ENCODE assay signal across 1 cellular context in the genomic region with DNA sequence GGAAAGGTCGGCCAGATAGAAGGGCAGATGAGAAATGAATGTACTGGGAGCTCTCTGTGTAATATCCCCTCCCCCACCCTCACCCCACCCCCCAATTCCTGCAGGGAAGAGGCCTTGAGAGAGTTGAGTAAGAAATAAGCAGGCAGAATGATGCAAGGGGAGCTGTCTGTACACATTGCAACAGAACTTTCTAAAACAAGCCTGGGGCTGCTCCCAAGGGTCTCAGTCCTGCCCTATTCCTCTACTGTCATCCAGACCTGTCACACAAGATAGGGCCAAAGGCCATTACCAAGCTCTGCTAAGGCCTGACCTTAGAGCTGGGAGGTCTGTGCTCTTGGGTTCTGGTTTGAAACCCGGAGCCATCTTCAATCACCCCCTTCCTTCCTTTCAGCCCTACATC.
TF ChIP-seq lines count a peak whose summit lies in the region.

No MANE protein-coding gene starts in this region.

TF ChIP-seq in HepG2, 621 proteins besides CTCF, POLR2A, EP300 and RAD21 (continued from another document and continues in another):
- TF ChIP-seq SRY (CRISPR knock-in tag; IDR thresholded peaks at IDR 0.05) (no peak), ZNF101 (CRISPR knock-in tag; IDR thresholded peaks at IDR 0.05; ENCODE audit: borderline replicate concordance, low read depth) (no peak), ZMYM3 (CRISPR knock-in tag; IDR thresholded peaks at IDR 0.05) (0 out of 2 replicates have a peak, but pooled peaks have one; percentile 23), KAT7 (CRISPR knock-in tag; IDR thresholded peaks at IDR 0.05; ENCODE audit: borderline replicate concordance) (peak; percentile 81), ZNF549 (CRISPR knock-in tag; IDR thresholded peaks at IDR 0.05) (no peak), SMAD3 (CRISPR knock-in tag; IDR thresholded peaks at IDR 0.05) (peak; percentile 87), ZNF713 (CRISPR knock-in tag; IDR thresholded peaks at IDR 0.05) (no peak), ZNF776 (CRISPR knock-in tag; IDR thresholded peaks at IDR 0.05) (no peak), ARHGAP35 (CRISPR knock-in tag; IDR thresholded peaks at IDR 0.05; ENCODE audit: borderline replicate concordance) (no peak), ZNF761 (CRISPR knock-in tag; conservative IDR thresholded peaks at IDR 0.05) (no peak), ZKSCAN1 (IDR thresholded peaks at IDR 0.05; ENCODE audit: low read length) (no peak), AKAP8 (CRISPR knock-in tag; IDR thresholded peaks at IDR 0.05) (no peak), KLF12 (CRISPR knock-in tag; IDR thresholded peaks at IDR 0.05; ENCODE audit: borderline replicate concordance) (no peak), ZSCAN31 (CRISPR knock-in tag; IDR thresholded peaks at IDR 0.05; ENCODE audit: low read depth) (no peak), ZNF619 (CRISPR knock-in tag; IDR thresholded peaks at IDR 0.05) (no peak), NR2F2 (IDR thresholded peaks at IDR 0.05; ENCODE audit: borderline replicate concordance, low read depth) (peak; percentile 77; the same call in 1 of the 2 replicates), HNRNPH1 (optimal IDR thresholded peaks at IDR 0.05; ENCODE audit: low read depth, low read length) (no peak), NFATC3 (CRISPR knock-in tag; IDR thresholded peaks at IDR 0.05) (no peak), TCF7L2 (IDR thresholded peaks at IDR 0.05; ENCODE audit: low read depth, low read length) (no peak), ETV6 (CRISPR knock-in tag; conservative IDR thresholded peaks at IDR 0.05) (no peak), NCOA1 (CRISPR knock-in tag; IDR thresholded peaks at IDR 0.05) (no peak), PAX8 (CRISPR knock-in tag; IDR thresholded peaks at IDR 0.05; ENCODE audit: borderline replicate concordance) (no peak), ZNF326 (CRISPR knock-in tag; IDR thresholded peaks at IDR 0.05; ENCODE audit: borderline replicate concordance) (no peak), RFX3 (CRISPR knock-in tag; IDR thresholded peaks at IDR 0.05) (no peak), NFE2L1 (CRISPR knock-in tag; IDR thresholded peaks at IDR 0.05; ENCODE audit: borderline replicate concordance) (no peak), YEATS2 (CRISPR knock-in tag; IDR thresholded peaks at IDR 0.05; ENCODE audit: borderline replicate concordance) (peak; percentile 45; the same call in 1 of the 2 replicates), CHD4 (IDR thresholded peaks at IDR 0.05; ENCODE audit: borderline replicate concordance, low read length) (no peak), RORA (CRISPR knock-in tag; IDR thresholded peaks at IDR 0.05) (no peak), NFKBIZ (CRISPR knock-in tag; IDR thresholded peaks at IDR 0.05) (peak; percentile 89; the same call in 1 of the 2 replicates), ZNF749 (CRISPR knock-in tag; IDR thresholded peaks at IDR 0.05; ENCODE audit: borderline replicate concordance) (no peak), GATAD2A (CRISPR knock-in tag; IDR thresholded peaks at IDR 0.05) (peak; percentile 96), KDM5A (IDR thresholded peaks at IDR 0.05; ENCODE audit: borderline replicate concordance, low read length) (no peak), GPN1 (CRISPR knock-in tag; IDR thresholded peaks at IDR 0.05; ENCODE audit: borderline replicate concordance) (no peak), NR2F6 (IDR thresholded peaks at IDR 0.05) (peak; percentile 85), NR2F6 (CRISPR knock-in tag; IDR thresholded peaks at IDR 0.05) (peak; percentile 76)
- TF ChIP-seq, protein P1, sequence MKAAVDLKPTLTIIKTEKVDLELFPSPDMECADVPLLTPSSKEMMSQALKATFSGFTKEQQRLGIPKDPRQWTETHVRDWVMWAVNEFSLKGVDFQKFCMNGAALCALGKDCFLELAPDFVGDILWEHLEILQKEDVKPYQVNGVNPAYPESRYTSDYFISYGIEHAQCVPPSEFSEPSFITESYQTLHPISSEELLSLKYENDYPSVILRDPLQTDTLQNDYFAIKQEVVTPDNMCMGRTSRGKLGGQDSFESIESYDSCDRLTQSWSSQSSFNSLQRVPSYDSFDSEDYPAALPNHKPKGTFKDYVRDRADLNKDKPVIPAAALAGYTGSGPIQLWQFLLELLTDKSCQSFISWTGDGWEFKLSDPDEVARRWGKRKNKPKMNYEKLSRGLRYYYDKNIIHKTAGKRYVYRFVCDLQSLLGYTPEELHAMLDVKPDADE (CRISPR knock-in tag; IDR thresholded peaks at IDR 0.05): no peak
- TF ChIP-seq, protein P2, sequence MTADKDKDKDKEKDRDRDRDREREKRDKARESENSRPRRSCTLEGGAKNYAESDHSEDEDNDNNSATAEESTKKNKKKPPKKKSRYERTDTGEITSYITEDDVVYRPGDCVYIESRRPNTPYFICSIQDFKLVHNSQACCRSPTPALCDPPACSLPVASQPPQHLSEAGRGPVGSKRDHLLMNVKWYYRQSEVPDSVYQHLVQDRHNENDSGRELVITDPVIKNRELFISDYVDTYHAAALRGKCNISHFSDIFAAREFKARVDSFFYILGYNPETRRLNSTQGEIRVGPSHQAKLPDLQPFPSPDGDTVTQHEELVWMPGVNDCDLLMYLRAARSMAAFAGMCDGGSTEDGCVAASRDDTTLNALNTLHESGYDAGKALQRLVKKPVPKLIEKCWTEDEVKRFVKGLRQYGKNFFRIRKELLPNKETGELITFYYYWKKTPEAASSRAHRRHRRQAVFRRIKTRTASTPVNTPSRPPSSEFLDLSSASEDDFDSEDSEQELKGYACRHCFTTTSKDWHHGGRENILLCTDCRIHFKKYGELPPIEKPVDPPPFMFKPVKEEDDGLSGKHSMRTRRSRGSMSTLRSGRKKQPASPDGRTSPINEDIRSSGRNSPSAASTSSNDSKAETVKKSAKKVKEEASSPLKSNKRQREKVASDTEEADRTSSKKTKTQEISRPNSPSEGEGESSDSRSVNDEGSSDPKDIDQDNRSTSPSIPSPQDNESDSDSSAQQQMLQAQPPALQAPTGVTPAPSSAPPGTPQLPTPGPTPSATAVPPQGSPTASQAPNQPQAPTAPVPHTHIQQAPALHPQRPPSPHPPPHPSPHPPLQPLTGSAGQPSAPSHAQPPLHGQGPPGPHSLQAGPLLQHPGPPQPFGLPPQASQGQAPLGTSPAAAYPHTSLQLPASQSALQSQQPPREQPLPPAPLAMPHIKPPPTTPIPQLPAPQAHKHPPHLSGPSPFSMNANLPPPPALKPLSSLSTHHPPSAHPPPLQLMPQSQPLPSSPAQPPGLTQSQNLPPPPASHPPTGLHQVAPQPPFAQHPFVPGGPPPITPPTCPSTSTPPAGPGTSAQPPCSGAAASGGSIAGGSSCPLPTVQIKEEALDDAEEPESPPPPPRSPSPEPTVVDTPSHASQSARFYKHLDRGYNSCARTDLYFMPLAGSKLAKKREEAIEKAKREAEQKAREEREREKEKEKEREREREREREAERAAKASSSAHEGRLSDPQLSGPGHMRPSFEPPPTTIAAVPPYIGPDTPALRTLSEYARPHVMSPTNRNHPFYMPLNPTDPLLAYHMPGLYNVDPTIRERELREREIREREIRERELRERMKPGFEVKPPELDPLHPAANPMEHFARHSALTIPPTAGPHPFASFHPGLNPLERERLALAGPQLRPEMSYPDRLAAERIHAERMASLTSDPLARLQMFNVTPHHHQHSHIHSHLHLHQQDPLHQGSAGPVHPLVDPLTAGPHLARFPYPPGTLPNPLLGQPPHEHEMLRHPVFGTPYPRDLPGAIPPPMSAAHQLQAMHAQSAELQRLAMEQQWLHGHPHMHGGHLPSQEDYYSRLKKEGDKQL (CRISPR knock-in tag; IDR thresholded peaks at IDR 0.05; ENCODE audit: low read depth): 0 out of 2 replicates have a peak, but pooled peaks have one; percentile 44
- TF ChIP-seq, protein P3, sequence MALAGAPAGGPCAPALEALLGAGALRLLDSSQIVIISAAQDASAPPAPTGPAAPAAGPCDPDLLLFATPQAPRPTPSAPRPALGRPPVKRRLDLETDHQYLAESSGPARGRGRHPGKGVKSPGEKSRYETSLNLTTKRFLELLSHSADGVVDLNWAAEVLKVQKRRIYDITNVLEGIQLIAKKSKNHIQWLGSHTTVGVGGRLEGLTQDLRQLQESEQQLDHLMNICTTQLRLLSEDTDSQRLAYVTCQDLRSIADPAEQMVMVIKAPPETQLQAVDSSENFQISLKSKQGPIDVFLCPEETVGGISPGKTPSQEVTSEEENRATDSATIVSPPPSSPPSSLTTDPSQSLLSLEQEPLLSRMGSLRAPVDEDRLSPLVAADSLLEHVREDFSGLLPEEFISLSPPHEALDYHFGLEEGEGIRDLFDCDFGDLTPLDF (CRISPR knock-in tag; IDR thresholded peaks at IDR 0.05): no peak
- TF ChIP-seq, protein P4, sequence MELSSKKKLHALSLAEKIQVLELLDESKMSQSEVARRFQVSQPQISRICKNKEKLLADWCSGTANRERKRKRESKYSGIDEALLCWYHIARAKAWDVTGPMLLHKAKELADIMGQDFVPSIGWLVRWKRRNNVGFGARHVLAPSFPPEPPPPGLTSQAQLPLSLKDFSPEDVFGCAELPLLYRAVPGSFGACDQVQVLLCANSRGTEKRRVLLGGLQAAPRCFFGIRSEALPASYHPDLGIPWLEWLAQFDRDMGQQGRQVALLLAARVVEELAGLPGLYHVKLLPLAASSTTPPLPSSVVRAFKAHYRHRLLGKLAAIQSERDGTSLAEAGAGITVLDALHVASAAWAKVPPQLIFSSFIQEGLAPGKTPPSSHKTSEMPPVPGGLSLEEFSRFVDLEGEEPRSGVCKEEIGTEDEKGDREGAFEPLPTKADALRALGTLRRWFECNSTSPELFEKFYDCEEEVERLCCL (CRISPR knock-in tag; IDR thresholded peaks at IDR 0.05; ENCODE audit: borderline replicate concordance): no peak
- TF ChIP-seq, protein P5, sequence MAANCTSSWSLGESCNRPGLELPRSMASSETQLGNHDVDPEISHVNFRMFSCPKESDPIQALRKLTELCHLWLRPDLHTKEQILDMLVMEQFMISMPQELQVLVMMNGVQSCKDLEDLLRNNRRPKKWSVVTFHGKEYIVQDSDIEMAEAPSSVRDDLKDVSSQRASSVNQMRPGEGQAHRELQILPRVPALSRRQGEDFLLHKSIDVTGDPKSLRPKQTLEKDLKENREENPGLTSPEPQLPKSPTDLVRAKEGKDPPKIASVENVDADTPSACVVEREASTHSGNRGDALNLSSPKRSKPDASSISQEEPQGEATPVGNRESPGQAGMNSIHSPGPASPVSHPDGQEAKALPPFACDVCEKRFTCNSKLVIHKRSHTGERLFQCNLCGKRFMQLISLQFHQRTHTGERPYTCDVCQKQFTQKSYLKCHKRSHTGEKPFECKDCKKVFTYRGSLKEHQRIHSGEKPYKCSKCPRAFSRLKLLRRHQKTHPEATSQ (CRISPR knock-in tag; IDR thresholded peaks at IDR 0.05; ENCODE audit: borderline replicate concordance): 0 out of 2 replicates have a peak, but pooled peaks have one; percentile 42
- TF ChIP-seq, protein P6, sequence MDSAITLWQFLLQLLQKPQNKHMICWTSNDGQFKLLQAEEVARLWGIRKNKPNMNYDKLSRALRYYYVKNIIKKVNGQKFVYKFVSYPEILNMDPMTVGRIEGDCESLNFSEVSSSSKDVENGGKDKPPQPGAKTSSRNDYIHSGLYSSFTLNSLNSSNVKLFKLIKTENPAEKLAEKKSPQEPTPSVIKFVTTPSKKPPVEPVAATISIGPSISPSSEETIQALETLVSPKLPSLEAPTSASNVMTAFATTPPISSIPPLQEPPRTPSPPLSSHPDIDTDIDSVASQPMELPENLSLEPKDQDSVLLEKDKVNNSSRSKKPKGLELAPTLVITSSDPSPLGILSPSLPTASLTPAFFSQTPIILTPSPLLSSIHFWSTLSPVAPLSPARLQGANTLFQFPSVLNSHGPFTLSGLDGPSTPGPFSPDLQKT (CRISPR knock-in tag; IDR thresholded peaks at IDR 0.05; ENCODE audit: borderline replicate concordance): no peak
- TF ChIP-seq, protein P7, sequence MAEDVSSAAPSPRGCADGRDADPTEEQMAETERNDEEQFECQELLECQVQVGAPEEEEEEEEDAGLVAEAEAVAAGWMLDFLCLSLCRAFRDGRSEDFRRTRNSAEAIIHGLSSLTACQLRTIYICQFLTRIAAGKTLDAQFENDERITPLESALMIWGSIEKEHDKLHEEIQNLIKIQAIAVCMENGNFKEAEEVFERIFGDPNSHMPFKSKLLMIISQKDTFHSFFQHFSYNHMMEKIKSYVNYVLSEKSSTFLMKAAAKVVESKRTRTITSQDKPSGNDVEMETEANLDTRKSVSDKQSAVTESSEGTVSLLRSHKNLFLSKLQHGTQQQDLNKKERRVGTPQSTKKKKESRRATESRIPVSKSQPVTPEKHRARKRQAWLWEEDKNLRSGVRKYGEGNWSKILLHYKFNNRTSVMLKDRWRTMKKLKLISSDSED (CRISPR knock-in tag; IDR thresholded peaks at IDR 0.05): no peak
- TF ChIP-seq, protein P8, sequence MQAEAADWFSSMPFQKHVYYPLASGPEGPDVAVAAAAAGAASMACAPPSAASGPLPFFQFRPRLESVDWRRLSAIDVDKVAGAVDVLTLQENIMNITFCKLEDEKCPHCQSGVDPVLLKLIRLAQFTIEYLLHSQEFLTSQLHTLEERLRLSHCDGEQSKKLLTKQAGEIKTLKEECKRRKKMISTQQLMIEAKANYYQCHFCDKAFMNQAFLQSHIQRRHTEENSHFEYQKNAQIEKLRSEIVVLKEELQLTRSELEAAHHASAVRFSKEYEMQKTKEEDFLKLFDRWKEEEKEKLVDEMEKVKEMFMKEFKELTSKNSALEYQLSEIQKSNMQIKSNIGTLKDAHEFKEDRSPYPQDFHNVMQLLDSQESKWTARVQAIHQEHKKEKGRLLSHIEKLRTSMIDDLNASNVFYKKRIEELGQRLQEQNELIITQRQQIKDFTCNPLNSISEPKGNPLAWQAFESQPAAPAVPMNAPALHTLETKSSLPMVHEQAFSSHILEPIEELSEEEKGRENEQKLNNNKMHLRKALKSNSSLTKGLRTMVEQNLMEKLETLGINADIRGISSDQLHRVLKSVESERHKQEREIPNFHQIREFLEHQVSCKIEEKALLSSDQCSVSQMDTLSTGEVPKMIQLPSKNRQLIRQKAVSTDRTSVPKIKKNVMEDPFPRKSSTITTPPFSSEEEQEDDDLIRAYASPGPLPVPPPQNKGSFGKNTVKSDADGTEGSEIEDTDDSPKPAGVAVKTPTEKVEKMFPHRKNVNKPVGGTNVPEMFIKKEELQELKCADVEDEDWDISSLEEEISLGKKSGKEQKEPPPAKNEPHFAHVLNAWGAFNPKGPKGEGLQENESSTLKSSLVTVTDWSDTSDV (CRISPR knock-in tag; IDR thresholded peaks at IDR 0.05): no peak
- TF ChIP-seq, protein P9, sequence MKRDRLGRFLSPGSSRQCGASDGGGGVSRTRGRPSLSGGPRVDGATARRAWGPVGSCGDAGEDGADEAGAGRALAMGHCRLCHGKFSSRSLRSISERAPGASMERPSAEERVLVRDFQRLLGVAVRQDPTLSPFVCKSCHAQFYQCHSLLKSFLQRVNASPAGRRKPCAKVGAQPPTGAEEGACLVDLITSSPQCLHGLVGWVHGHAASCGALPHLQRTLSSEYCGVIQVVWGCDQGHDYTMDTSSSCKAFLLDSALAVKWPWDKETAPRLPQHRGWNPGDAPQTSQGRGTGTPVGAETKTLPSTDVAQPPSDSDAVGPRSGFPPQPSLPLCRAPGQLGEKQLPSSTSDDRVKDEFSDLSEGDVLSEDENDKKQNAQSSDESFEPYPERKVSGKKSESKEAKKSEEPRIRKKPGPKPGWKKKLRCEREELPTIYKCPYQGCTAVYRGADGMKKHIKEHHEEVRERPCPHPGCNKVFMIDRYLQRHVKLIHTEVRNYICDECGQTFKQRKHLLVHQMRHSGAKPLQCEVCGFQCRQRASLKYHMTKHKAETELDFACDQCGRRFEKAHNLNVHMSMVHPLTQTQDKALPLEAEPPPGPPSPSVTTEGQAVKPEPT (CRISPR knock-in tag; IDR thresholded peaks at IDR 0.05; ENCODE audit: low read depth): no peak
- TF ChIP-seq, protein P10, sequence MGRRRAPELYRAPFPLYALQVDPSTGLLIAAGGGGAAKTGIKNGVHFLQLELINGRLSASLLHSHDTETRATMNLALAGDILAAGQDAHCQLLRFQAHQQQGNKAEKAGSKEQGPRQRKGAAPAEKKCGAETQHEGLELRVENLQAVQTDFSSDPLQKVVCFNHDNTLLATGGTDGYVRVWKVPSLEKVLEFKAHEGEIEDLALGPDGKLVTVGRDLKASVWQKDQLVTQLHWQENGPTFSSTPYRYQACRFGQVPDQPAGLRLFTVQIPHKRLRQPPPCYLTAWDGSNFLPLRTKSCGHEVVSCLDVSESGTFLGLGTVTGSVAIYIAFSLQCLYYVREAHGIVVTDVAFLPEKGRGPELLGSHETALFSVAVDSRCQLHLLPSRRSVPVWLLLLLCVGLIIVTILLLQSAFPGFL (CRISPR knock-in tag; IDR thresholded peaks at IDR 0.05): no peak
